18 cellular contexts compared by ENCODE assay signal in the genomic region with DNA sequence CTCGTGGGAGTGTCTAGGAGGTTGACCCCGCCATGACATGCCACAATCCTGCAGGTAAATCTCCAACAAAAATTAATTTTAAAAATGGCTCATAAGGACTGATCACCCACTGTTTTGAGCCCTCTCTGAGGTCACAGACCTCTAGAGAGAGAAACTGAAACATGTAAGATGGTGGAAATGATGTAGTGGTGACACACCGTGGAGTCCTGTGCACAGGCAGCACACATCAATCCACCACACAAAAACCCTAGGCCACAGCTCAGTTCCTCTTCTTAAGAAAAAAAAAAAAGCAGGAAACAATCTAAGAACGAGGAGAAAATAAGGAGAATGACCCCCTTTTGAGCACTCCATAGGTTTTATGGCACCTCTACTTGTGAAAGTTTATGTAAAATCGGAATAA.
DNase-seq lines count a peak whose midpoint lies in the region; ATAC-seq and TF ChIP-seq lines count a peak whose summit lies in the region.
"Had no signal": no experiment of that assay in that cellular context is flagged by ENCODE, and none has a peak within 500 bp of the region (broad histone marks: within the 10 kb centered on the region; RNA-seq: fewer than 3 reads in every experiment).

No MANE protein-coding gene starts in this region.

- WGBS in psoas muscle, 3 donors = 72 to 77% (median 72%) methylated on average over 5 of the region's 5 CpGs

- H3K27ac ChIP-seq in tibial artery = no peak overlapping the region
- no peak overlapping the region for H3K27ac ChIP-seq in psoas muscle
- H3K27ac ChIP-seq: ovary, RWPE1, thoracic aorta had no signal

- intact Hi-C loops in tibial artery (cut with DNase I; ENCODE audit: low total_unique reads) (no loop called here), psoas muscle (cut with DNase I) (no loop called here)

- peaks cover 10% of the 10 kb centered on the region for H3K9me3 Mint-ChIP-seq in activated naive CD4-positive, alpha-beta T cell treated with anti-CD3 and anti-CD28 coated beads, Interleukin-2, amount 10 ng/mL, durations not matched to agents 7 days and 5 days
- H3K9me3 Mint-ChIP-seq in WTC11 = peaks cover 53% of the 10 kb centered on the region
- peaks cover 0 to 6% of the 10 kb centered on the region in 2 donors for H3K9me3 Mint-ChIP-seq in stimulated activated naive CD8-positive, alpha-beta T cell treated with anti-CD3 and anti-CD28 coated beads, Interleukin-15, amount 100 ng/mL, for 72 hours

- no peak overlapping the region for H3K4me3 Mint-ChIP-seq in activated naive CD4-positive, alpha-beta T cell treated with anti-CD3 and anti-CD28 coated beads, Interleukin-2, amount 10 ng/mL, durations not matched to agents 7 days and 5 days
- H3K4me3 Mint-ChIP-seq in WTC11 = peak overlapping the region; percentile 6; the same call in 1 of the 2 replicates
- peak overlapping the region; percentile 2 to 36 for H3K4me3 Mint-ChIP-seq in stimulated activated naive CD8-positive, alpha-beta T cell treated with anti-CD3 and anti-CD28 coated beads, Interleukin-15, amount 100 ng/mL, for 72 hours

- H3K4me3 ChIP-seq in tibial artery = no peak overlapping the region
- H3K4me3 ChIP-seq in psoas muscle = no peak overlapping the region
- H3K4me3 ChIP-seq: K562, ovary, smooth muscle cell, thoracic aorta had no signal

- peak overlapping the region; percentile 42 for H3K27ac Mint-ChIP-seq in activated naive CD4-positive, alpha-beta T cell treated with anti-CD3 and anti-CD28 coated beads, Interleukin-2, amount 10 ng/mL, durations not matched to agents 7 days and 5 days
- peak overlapping the region; percentile 57 for H3K27ac Mint-ChIP-seq in WTC11
- H3K27ac Mint-ChIP-seq in stimulated activated naive CD8-positive, alpha-beta T cell treated with anti-CD3 and anti-CD28 coated beads, Interleukin-15, amount 100 ng/mL, for 72 hours = peak overlapping the region in 1 of 2 donors; percentile 68

- CTCF ChIA-PET in activated naive CD4-positive, alpha-beta T cell treated with anti-CD3 and anti-CD28 coated beads, Interleukin-2, amount 10 ng/mL, durations not matched to agents 7 days and 5 days (lab: Charles Lee) = interaction anchor here (0.6 to 0.9 kb wide), 2 partner anchors 55 to 72 kb away, joined by 3 read pairs; no protein-coding TSS in a partner anchor
- CTCF ChIA-PET in WTC11 (lab: Charles Lee) = no interaction called here

- H3K27me3 ChIP-seq in tibial artery (no peaks in the 10 kb centered on the region), psoas muscle (ENCODE audit: insufficient read depth in 3 of 3, low read length in 2 of 3) (no peaks in the 10 kb centered on the region)
- H3K27me3 ChIP-seq: ovary had no signal

- DNase-seq in activated naive CD4-positive, alpha-beta T cell treated with anti-CD3 and anti-CD28 coated beads, Interleukin-2, amount 10 ng/mL, durations not matched to agents 7 days and 5 days = peak; percentile 41
- no peak for DNase-seq in activated naive CD4-positive, alpha-beta T cell treated with Interleukin-2 at 50 U/mL for 16 hours
- DNase-seq in WTC11 (ENCODE audit: low spot score) (no peak), tibial artery (no peak), psoas muscle (no peak)
- peak; percentile 17 to 32 for DNase-seq in stimulated activated naive CD8-positive, alpha-beta T cell treated with anti-CD3 and anti-CD28 coated beads, Interleukin-15, amount 100 ng/mL, for 72 hours
- DNase-seq: aorta, cortex of kidney, kidney glomerular epithelial cell, NCI-H187, NCI-H524 treated with DMSO at 0.1 percent for 48 hours, ovary had no signal

- POLR2A ChIA-PET in WTC11 (lab: Charles Lee) = no interaction called here

- H3K36me3 ChIP-seq in tibial artery = no peaks in the 10 kb centered on the region
- no peaks in the 10 kb centered on the region for H3K36me3 ChIP-seq in psoas muscle (ENCODE audit: insufficient read depth in 1 of 2, low read depth in 1 of 2)
- H3K36me3 ChIP-seq: ovary, thoracic aorta had no signal

- H3K4me1 ChIP-seq in tibial artery = no peaks in the 10 kb centered on the region
- peaks cover 5% of the 10 kb centered on the region for H3K4me1 ChIP-seq in psoas muscle

- H3K9me3 ChIP-seq in tibial artery = peaks cover 0 to 13% (median 5%) of the 10 kb centered on the region in 3 donors
- H3K9me3 ChIP-seq in psoas muscle = no peaks in the 10 kb centered on the region
- H3K9me3 ChIP-seq: ovary had no signal

- peaks cover 2% of the 10 kb centered on the region for H3K36me3 Mint-ChIP-seq in activated naive CD4-positive, alpha-beta T cell treated with anti-CD3 and anti-CD28 coated beads, Interleukin-2, amount 10 ng/mL, durations not matched to agents 7 days and 5 days
- H3K36me3 Mint-ChIP-seq in WTC11 = peaks cover 95% of the 10 kb centered on the region

- no peaks in the 10 kb centered on the region for H3K27me3 Mint-ChIP-seq in activated naive CD4-positive, alpha-beta T cell treated with anti-CD3 and anti-CD28 coated beads, Interleukin-2, amount 10 ng/mL, durations not matched to agents 7 days and 5 days
- no peaks in the 10 kb centered on the region for H3K27me3 Mint-ChIP-seq in WTC11 (ENCODE audit: low read depth)
- no peaks in the 10 kb centered on the region for H3K27me3 Mint-ChIP-seq in stimulated activated naive CD8-positive, alpha-beta T cell treated with anti-CD3 and anti-CD28 coated beads, Interleukin-15, amount 100 ng/mL, for 72 hours

- no peak for TF ChIP-seq CTCF in WTC11 (IDR thresholded peaks at IDR 0.05)
- no peak for TF ChIP-seq CTCF in tibial artery (IDR thresholded peaks at IDR 0.05)
- no peak for TF ChIP-seq CTCF in psoas muscle (IDR thresholded peaks at IDR 0.05)

- ATAC-seq in HG03354 (IDR thresholded peaks at IDR 0.05; ENCODE audit: poor library complexity, severe bottlenecking, unreplicated experiment) (peak; percentile 56), WTC11 (no peak), GM21381 (IDR thresholded peaks at IDR 0.05; ENCODE audit: unreplicated experiment) (no peak), psoas muscle (no peak)
- peak; percentile 100 for ATAC-seq in stimulated activated naive CD8-positive, alpha-beta T cell treated with anti-CD3 and anti-CD28 coated beads, Interleukin-15, amount 100 ng/mL, for 72 hours
- ATAC-seq: K562 had no signal

- peaks cover 12% of the 10 kb centered on the region for H3K4me1 Mint-ChIP-seq in activated naive CD4-positive, alpha-beta T cell treated with anti-CD3 and anti-CD28 coated beads, Interleukin-2, amount 10 ng/mL, durations not matched to agents 7 days and 5 days
- peaks cover 49% of the 10 kb centered on the region for H3K4me1 Mint-ChIP-seq in WTC11
- peaks cover 14% of the 10 kb centered on the region for H3K4me1 Mint-ChIP-seq in stimulated activated naive CD8-positive, alpha-beta T cell treated with anti-CD3 and anti-CD28 coated beads, Interleukin-15, amount 100 ng/mL, for 72 hours

TF ChIP-seq in WTC11, 78 proteins besides CTCF, POLR2A, EP300 and RAD21:
- TF ChIP-seq, protein P1, sequence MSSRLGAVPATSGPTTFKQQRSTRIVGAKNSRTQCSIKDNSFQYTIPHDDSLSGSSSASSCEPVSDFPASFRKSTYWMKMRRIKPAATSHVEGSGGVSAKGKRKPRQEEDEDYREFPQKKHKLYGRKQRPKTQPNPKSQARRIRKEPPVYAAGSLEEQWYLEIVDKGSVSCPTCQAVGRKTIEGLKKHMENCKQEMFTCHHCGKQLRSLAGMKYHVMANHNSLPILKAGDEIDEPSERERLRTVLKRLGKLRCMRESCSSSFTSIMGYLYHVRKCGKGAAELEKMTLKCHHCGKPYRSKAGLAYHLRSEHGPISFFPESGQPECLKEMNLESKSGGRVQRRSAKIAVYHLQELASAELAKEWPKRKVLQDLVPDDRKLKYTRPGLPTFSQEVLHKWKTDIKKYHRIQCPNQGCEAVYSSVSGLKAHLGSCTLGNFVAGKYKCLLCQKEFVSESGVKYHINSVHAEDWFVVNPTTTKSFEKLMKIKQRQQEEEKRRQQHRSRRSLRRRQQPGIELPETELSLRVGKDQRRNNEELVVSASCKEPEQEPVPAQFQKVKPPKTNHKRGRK (CRISPR knock-in tag; IDR thresholded peaks at IDR 0.05; ENCODE audit: borderline replicate concordance) = no peak
- TF ChIP-seq GRHL2 (CRISPR knock-in tag; IDR thresholded peaks at IDR 0.05; ENCODE audit: insufficient replicate concordance, severe bottlenecking) (no peak), ZNF423 (CRISPR knock-in tag; IDR thresholded peaks at IDR 0.05) (no peak), JAZF1 (CRISPR knock-in tag; IDR thresholded peaks at IDR 0.05) (no peak)
- TF ChIP-seq, protein P2, sequence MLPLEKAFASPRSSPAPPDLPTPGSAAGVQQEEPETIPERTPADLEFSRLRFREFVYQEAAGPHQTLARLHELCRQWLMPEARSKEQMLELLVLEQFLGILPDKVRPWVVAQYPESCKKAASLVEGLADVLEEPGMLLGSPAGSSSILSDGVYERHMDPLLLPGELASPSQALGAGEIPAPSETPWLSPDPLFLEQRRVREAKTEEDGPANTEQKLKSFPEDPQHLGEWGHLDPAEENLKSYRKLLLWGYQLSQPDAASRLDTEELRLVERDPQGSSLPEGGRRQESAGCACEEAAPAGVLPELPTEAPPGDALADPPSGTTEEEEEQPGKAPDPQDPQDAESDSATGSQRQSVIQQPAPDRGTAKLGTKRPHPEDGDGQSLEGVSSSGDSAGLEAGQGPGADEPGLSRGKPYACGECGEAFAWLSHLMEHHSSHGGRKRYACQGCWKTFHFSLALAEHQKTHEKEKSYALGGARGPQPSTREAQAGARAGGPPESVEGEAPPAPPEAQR (CRISPR knock-in tag; IDR thresholded peaks at IDR 0.05) = no peak
TF ChIP-seq in WTC11: peak in this region for 0.

Comparison
In these comparisons a context has a peak if more than half of its experiments do, and no peak if none do; other contexts are left out.
1. DNase-seq: peak in activated naive CD4-positive, alpha-beta T cell treated with anti-CD3 and anti-CD28 coated beads, Interleukin-2, amount 10 ng/mL, durations not matched to agents 7 days and 5 days (single experiment) and stimulated activated naive CD8-positive, alpha-beta T cell treated with anti-CD3 and anti-CD28 coated beads, Interleukin-15, amount 100 ng/mL, for 72 hours (2 of 2); none in activated naive CD4-positive, alpha-beta T cell treated with Interleukin-2 at 50 U/mL for 16 hours (single experiment), WTC11 (single experiment), tibial artery (0 of 2) and psoas muscle (0 of 2).
2. ATAC-seq: peak in HG03354 (single experiment) and stimulated activated naive CD8-positive, alpha-beta T cell treated with anti-CD3 and anti-CD28 coated beads, Interleukin-15, amount 100 ng/mL, for 72 hours (single experiment); none in WTC11 (single experiment), GM21381 (single experiment) and psoas muscle (0 of 4).